ENCODE assay signal across 8 cellular contexts in the genomic region with DNA sequence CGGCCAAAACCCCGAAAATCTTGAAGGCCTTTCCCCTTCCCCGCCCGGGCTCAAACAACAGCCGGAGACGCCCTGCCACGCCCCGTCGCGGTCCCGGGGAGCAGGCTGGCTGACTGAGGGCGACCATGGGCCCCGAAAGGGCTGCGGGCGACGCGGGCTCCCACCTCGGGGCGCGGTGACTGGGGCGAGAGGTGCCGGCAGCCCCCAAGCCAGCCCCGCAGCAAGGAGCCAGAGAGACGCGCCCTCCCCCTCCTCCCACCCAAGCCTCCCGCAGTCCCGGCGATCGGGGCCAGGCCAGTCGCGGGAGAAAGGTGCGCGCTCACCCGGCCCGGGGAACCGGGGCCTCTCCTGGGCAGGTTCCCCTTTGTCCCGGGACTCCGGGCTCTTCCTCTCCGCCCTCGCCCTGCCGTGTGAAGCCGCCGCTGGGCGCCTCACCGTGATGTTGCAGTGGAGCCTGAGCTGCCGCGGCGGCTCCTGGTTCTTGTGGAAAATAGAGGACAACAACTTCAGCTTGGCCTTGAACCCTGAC. TPM values are rescaled to one million over a fixed set of nuclear protein-coding genes. Genes with fewer than 3 reads are reported as not detected.
DNase-seq lines count a peak whose midpoint lies in the region; ATAC-seq, FAIRE-seq and TF ChIP-seq lines count a peak whose summit lies in the region.

No MANE protein-coding gene starts in this region.

- ATAC-seq in CD8-positive, alpha-beta T cell = peak; percentile 48
- ATAC-seq in HG02885 (IDR thresholded peaks at IDR 0.05; ENCODE audit: poor library complexity, unreplicated experiment) = peak; percentile 63

- no peak for TF ChIP-seq CTCF in CD8-positive, alpha-beta T cell (IDR thresholded peaks at IDR 0.05)
- TF ChIP-seq CTCF in WI38 (IDR thresholded peaks at IDR 0.05; ENCODE audit: low read depth, low read length) (no peak), cardiac fibroblast (IDR thresholded peaks at IDR 0.05; ENCODE audit: low read depth, low read length) (no peak), kidney (IDR thresholded peaks at IDR 0.05; ENCODE audit: borderline replicate concordance, extremely low read depth, insufficient read depth) (no peak)

- H3K27me3 Mint-ChIP-seq in CD8-positive, alpha-beta T cell (ENCODE audit: low read depth) = no peaks in the 10 kb centered on the region

- peak overlapping the region; percentile 57 for H3K27ac ChIP-seq in CD8-positive, alpha-beta T cell (ENCODE audit: low read depth, low read length)
- peak overlapping the region; percentile 88 to 89 for H3K27ac ChIP-seq in kidney (ENCODE audit: low read depth in 2 of 2, low read length in 2 of 2)

- no peaks in the 10 kb centered on the region for H3K9me3 Mint-ChIP-seq in CD8-positive, alpha-beta T cell

- H3K36me3 ChIP-seq in CD8-positive, alpha-beta T cell (ENCODE audit: insufficient read depth, low read length) = no peaks in the 10 kb centered on the region
- H3K36me3 ChIP-seq in kidney (ENCODE audit: control insufficient read depth in 1 of 2, insufficient read depth in 2 of 2, low read length in 2 of 2) = no peaks in the 10 kb centered on the region

- H3K4me3 Mint-ChIP-seq in CD8-positive, alpha-beta T cell = peak overlapping the region; percentile 86

- H3K27ac Mint-ChIP-seq in CD8-positive, alpha-beta T cell = peak overlapping the region; percentile 85

- no peaks in the 10 kb centered on the region for H3K27me3 ChIP-seq in CD8-positive, alpha-beta T cell (ENCODE audit: insufficient read depth, low read length)

- intact Hi-C loops in CD8-positive, alpha-beta T cell (cut with DNase I, micrococcal nuclease) = loop anchor here in 1 of 2 experiments (1.0 kb wide), 1 partner anchor 31 kb away; the partner anchor contains the start of gene ZSCAN2
- intact Hi-C loops in kidney (cut with DNase I) = no loop called here

- CTCF ChIA-PET in CD8-positive, alpha-beta T cell (lab: Charles Lee) = interaction anchor here (0.8 to 4.2 kb wide), 9 partner anchors 11 to 389 kb away, joined by 3 to 22 read pairs (median 4); no protein-coding TSS in a partner anchor

- H3K4me1 Mint-ChIP-seq in CD8-positive, alpha-beta T cell (ENCODE audit: low read depth) = peaks cover 11% of the 10 kb centered on the region

- POLR2A ChIA-PET in CD8-positive, alpha-beta T cell (lab: Charles Lee) = interaction anchor here (0.6 to 1.7 kb wide), 5 partner anchors 30 to 262 kb away, joined by 3 to 6 read pairs (median 3); partner anchors contain the start of genes SEC11A and WDR73

- no peak for FAIRE-seq in kidney (lab: Jason Lieb, UNC)

- H3K36me3 Mint-ChIP-seq in CD8-positive, alpha-beta T cell = no peaks in the 10 kb centered on the region

- no peaks in the 10 kb centered on the region for H3K9me3 ChIP-seq in CD8-positive, alpha-beta T cell (ENCODE audit: low read length)
- H3K9me3 ChIP-seq in kidney (ENCODE audit: control insufficient read depth in 1 of 2, low read length in 2 of 2) = no peaks in the 10 kb centered on the region

- H3K4me1 ChIP-seq in CD8-positive, alpha-beta T cell (ENCODE audit: insufficient read depth, low read length) = no peaks in the 10 kb centered on the region
- no peaks in the 10 kb centered on the region for H3K4me1 ChIP-seq in kidney (ENCODE audit: control insufficient read depth in 1 of 2, insufficient read depth in 1 of 2, low read depth in 1 of 2, low read length in 2 of 2)

- DNase-seq in CD8-positive, alpha-beta T cell = peak; percentile 8 to 73 (median 50)
- DNase-seq in cardiac fibroblast (ENCODE audit: low read depth in 2 of 2) = peak; percentile 45 to 54
- peak; percentile 84 for DNase-seq in kidney
- DNase-seq in stimulated activated CD4-positive, alpha-beta T cell treated with anti-CD3 and anti-CD28 coated beads, Interleukin-1b, Interleukin-23, amount 100 ng/mL, for 4 hours (ENCODE audit: low read depth in 2 of 2) = peak; percentile 21 to 40
- DNase-seq in NCI-H2081 treated with DMSO at 0.1 percent for 48 hours (lab: John Stamatoyannopoulos, UW) = no peak
- no peak for DNase-seq in DMS79 treated with DMSO at 0.1 percent for 48 hours (lab: John Stamatoyannopoulos, UW)

- H3K9ac ChIP-seq in kidney (ENCODE audit: low read length in 2 of 2) = peak overlapping the region; percentile 80 to 89

- peak overlapping the region; percentile 73 for H3K4me3 ChIP-seq in CD8-positive, alpha-beta T cell (ENCODE audit: low read depth, low read length)
- H3K4me3 ChIP-seq in WI38 (ENCODE audit: low read depth, low read length) (peak overlapping the region; percentile 67), cardiac fibroblast (replicated peaks in 1 of 2; ENCODE audit: low read depth in 2 of 2, low read length in 2 of 2) (peak overlapping the region; percentile 71 to 76), kidney (ENCODE audit: low read length in 2 of 2) (peak overlapping the region; percentile 61 to 78)

RNA-seq across cellular contexts. Expression of gene ZSCAN2, which starts 30.6 kb away (rescaled TPM):
- total RNA-seq in CD8-positive, alpha-beta T cell = 1 to 10 TPM; 2.7 to 4.4 TPM
- total RNA-seq in kidney = 10.3 TPM
- 11.4 TPM for polyA plus RNA-seq in kidney (ENCODE audit: insufficient read depth, low read depth, low replicate concordance)

Comparison
In these comparisons a context has a peak if more than half of its experiments do, and no peak if none do; other contexts are left out.
1. DNase-seq: peak in CD8-positive, alpha-beta T cell (7 of 7), cardiac fibroblast (2 of 2), kidney (single experiment) and stimulated activated CD4-positive, alpha-beta T cell treated with anti-CD3 and anti-CD28 coated beads, Interleukin-1b, Interleukin-23, amount 100 ng/mL, for 4 hours (2 of 2); none in NCI-H2081 treated with DMSO at 0.1 percent for 48 hours (single experiment) and DMS79 treated with DMSO at 0.1 percent for 48 hours (single experiment).
2. Peak in every context shown above with its lines, with median percentiles within 50 percentile points of each other: H3K4me3 ChIP-seq.